22 cellular contexts compared by ENCODE assay signal in genomic region chr2:20304411-20304810, GRCh38. TPM values are rescaled to one million over a fixed set of nuclear protein-coding genes. Genes with fewer than 3 reads are reported as not detected.
DNase-seq lines count a peak whose midpoint lies in the region; ATAC-seq and TF ChIP-seq lines count a peak whose summit lies in the region.
"Had no signal": no experiment of that assay in that cellular context is flagged by ENCODE, and none has a peak within 500 bp of the region (broad histone marks: within the 10 kb centered on the region; RNA-seq: fewer than 3 reads in every experiment).

No MANE protein-coding gene starts in this region.

- no peaks in the 10 kb centered on the region for H3K9me2 ChIP-seq in GM23338 (ENCODE audit: insufficient read depth)

- no peaks in the 10 kb centered on the region for H3K27me3 ChIP-seq in osteoblast (ENCODE audit: insufficient read depth, low read length)
- no peaks in the 10 kb centered on the region for H3K27me3 ChIP-seq in GM23338 (ENCODE audit: insufficient read depth)
- H3K27me3 ChIP-seq: BE2C, suprapubic skin had no signal

- H3K36me3 ChIP-seq in SK-N-MC (ENCODE audit: insufficient read depth, low read length) (peaks cover 80% of the 10 kb centered on the region), osteoblast (ENCODE audit: insufficient read depth, low read length) (peaks cover 29% of the 10 kb centered on the region), GM23338 (ENCODE audit: insufficient read depth) (peaks cover 21% of the 10 kb centered on the region)

- TF ChIP-seq CTCF in epithelial cell of esophagus (IDR thresholded peaks at IDR 0.05; ENCODE audit: insufficient read depth, low read depth, low read length, missing control alignments) (no peak), osteoblast (IDR thresholded peaks at IDR 0.05; ENCODE audit: extremely low read depth, low read depth, low read length) (no peak), GM23338 (conservative IDR thresholded peaks at IDR 0.05; ENCODE audit: low read depth in 2 of 2) (no peak)

- no peak overlapping the region for H3K4me3 Mint-ChIP-seq in GM23338
- H3K4me3 Mint-ChIP-seq in activated naive CD4-positive, alpha-beta T cell treated with anti-CD3 and anti-CD28 coated beads, Interleukin-2, amount 10 ng/mL, durations not matched to agents 7 days and 5 days = no peak overlapping the region
- H3K4me3 Mint-ChIP-seq: activated naive CD8-positive, alpha-beta T cell treated with anti-CD3 and anti-CD28 coated beads, Interleukin-2, amount 50 U/mL, for 24 hours; activated T-cell treated with anti-CD3 and anti-CD28 coated beads, Interleukin-2, amount 50 U/mL, for 24 hours had no signal

- peak overlapping the region; percentile 26 for H3K4me2 ChIP-seq in osteoblast (ENCODE audit: insufficient read depth, low read length)
- no peak overlapping the region for H3K4me2 ChIP-seq in GM23338

- H3K9me3 Mint-ChIP-seq in GM23338 = no peaks in the 10 kb centered on the region; the same call in 2 of the 3 replicates
- H3K9me3 Mint-ChIP-seq in activated naive CD4-positive, alpha-beta T cell treated with anti-CD3 and anti-CD28 coated beads, Interleukin-2, amount 10 ng/mL, durations not matched to agents 7 days and 5 days = no peaks in the 10 kb centered on the region
- H3K9me3 Mint-ChIP-seq: activated naive CD8-positive, alpha-beta T cell treated with anti-CD3 and anti-CD28 coated beads, Interleukin-2, amount 50 U/mL, for 24 hours; activated T-cell treated with anti-CD3 and anti-CD28 coated beads, Interleukin-2, amount 50 U/mL, for 24 hours had no signal

- H3K27ac ChIP-seq in SK-N-MC = peak overlapping the region; percentile 45
- peak overlapping the region; percentile 29 for H3K27ac ChIP-seq in osteoblast (ENCODE audit: low read depth, low read length)
- no peak overlapping the region for H3K27ac ChIP-seq in GM23338 (ENCODE audit: low read depth)
- H3K27ac ChIP-seq: coronary artery, suprapubic skin had no signal

- peaks cover 3% of the 10 kb centered on the region; the same call in 1 of the 3 replicates for H3K4me1 Mint-ChIP-seq in GM23338
- no peaks in the 10 kb centered on the region for H3K4me1 Mint-ChIP-seq in activated naive CD4-positive, alpha-beta T cell treated with anti-CD3 and anti-CD28 coated beads, Interleukin-2, amount 10 ng/mL, durations not matched to agents 7 days and 5 days

- CTCF ChIA-PET in activated naive CD4-positive, alpha-beta T cell treated with anti-CD3 and anti-CD28 coated beads, Interleukin-2, amount 10 ng/mL, durations not matched to agents 7 days and 5 days (lab: Charles Lee) = interaction anchor here (0.8 to 2.0 kb wide), 3 partner anchors 13 to 21 kb away, joined by 4 to 5 read pairs (median 4); no protein-coding TSS in a partner anchor

- no peak overlapping the region for H3K27ac Mint-ChIP-seq in GM23338
- H3K27ac Mint-ChIP-seq in activated naive CD4-positive, alpha-beta T cell treated with anti-CD3 and anti-CD28 coated beads, Interleukin-2, amount 10 ng/mL, durations not matched to agents 7 days and 5 days = no peak overlapping the region
- H3K27ac Mint-ChIP-seq: activated naive CD8-positive, alpha-beta T cell treated with anti-CD3 and anti-CD28 coated beads, Interleukin-2, amount 50 U/mL, for 24 hours had no signal

- H3K9me3 ChIP-seq in SK-N-MC (ENCODE audit: low read depth, low read length) (no peaks in the 10 kb centered on the region), osteoblast (ENCODE audit: low read depth, low read length) (no peaks in the 10 kb centered on the region)
- H3K9me3 ChIP-seq: BE2C, HAP-1, suprapubic skin had no signal

- H3K4me1 ChIP-seq in osteoblast (ENCODE audit: insufficient read depth, low read length) = peaks cover 26% of the 10 kb centered on the region
- H3K4me1 ChIP-seq in GM23338 (ENCODE audit: insufficient read depth) = no peaks in the 10 kb centered on the region
- H3K4me1 ChIP-seq: BE2C, suprapubic skin had no signal

- H4K20me1 ChIP-seq in osteoblast (ENCODE audit: insufficient read depth, low read length) = peaks cover 11% of the 10 kb centered on the region
- H4K20me1 ChIP-seq in GM23338 (replicated peaks; ENCODE audit: insufficient read depth) = peaks cover 3% of the 10 kb centered on the region

- peaks cover 65% of the 10 kb centered on the region for H3K36me3 Mint-ChIP-seq in GM23338 (ENCODE audit: low read depth)
- H3K36me3 Mint-ChIP-seq in activated naive CD4-positive, alpha-beta T cell treated with anti-CD3 and anti-CD28 coated beads, Interleukin-2, amount 10 ng/mL, durations not matched to agents 7 days and 5 days = peaks cover 48% of the 10 kb centered on the region

- no peak for ATAC-seq in GM23338
- ATAC-seq: activated naive CD8-positive, alpha-beta T cell treated with anti-CD3 and anti-CD28 coated beads, Interleukin-2, amount 50 U/mL, for 24 hours; left colon; sciatic nerve had no signal

- DNase-seq in EL (peak; percentile 86), SK-N-MC (ENCODE audit: low read depth, low spot score) (no peak), epithelial cell of esophagus (ENCODE audit: low read depth) (peak; percentile 27), osteoblast (ENCODE audit: insufficient read length, low spot score, missing footprints) (peak; percentile 77), GM23338 (ENCODE audit: low spot score) (no peak), NCI-H82 treated with DMSO at 0.1 percent for 48 hours (lab: John Stamatoyannopoulos, UW; ENCODE audit: unreplicated experiment) (no peak), NCI-H524 treated with DMSO at 0.1 percent for 48 hours (lab: John Stamatoyannopoulos, UW) (no peak)
- DNase-seq in activated naive CD4-positive, alpha-beta T cell treated with anti-CD3 and anti-CD28 coated beads, Interleukin-2, amount 10 ng/mL, durations not matched to agents 7 days and 5 days = no peak
- DNase-seq: activated CD4-positive, alpha-beta T cell treated with anti-CD3 and anti-CD28 coated beads, Interleukin-2, amount 50 U/mL, for 4 hours; activated naive CD8-positive, alpha-beta T cell treated with anti-CD3 and anti-CD28 coated beads, Interleukin-2, amount 50 U/mL, for 24 hours; activated T-cell treated with anti-CD3 and anti-CD28 coated beads, Interleukin-2, amount 50 U/mL, for 24 hours; BE2C; hippocampal formation; left colon; NCI-H2081 treated with DMSO at 0.1 percent for 48 hours; NCI-H69; occipital lobe; stimulated activated CD4-positive, alpha-beta T cell treated with anti-CD3 and anti-CD28 coated beads, Interleukin-4, amount 100 ng/mL, for 1 hour had no signal

- no peaks in the 10 kb centered on the region for H3F3A ChIP-seq in GM23338 (replicated peaks; ENCODE audit: low read depth)

- peaks cover 70% of the 10 kb centered on the region for H3K79me2 ChIP-seq in osteoblast (ENCODE audit: insufficient read depth, low read length)
- peaks cover 88% of the 10 kb centered on the region for H3K79me2 ChIP-seq in GM23338 (replicated peaks; ENCODE audit: insufficient read depth)

- no peak overlapping the region for H3K4me3 ChIP-seq in SK-N-MC
- H3K4me3 ChIP-seq in epithelial cell of esophagus (ENCODE audit: low read length) = no peak overlapping the region
- no peak overlapping the region for H3K4me3 ChIP-seq in osteoblast (ENCODE audit: insufficient read depth, low read length)
- no peak overlapping the region for H3K4me3 ChIP-seq in GM23338
- H3K4me3 ChIP-seq: coronary artery, HAP-1, suprapubic skin had no signal

- peaks cover 6% of the 10 kb centered on the region for H3K27me3 Mint-ChIP-seq in GM23338 (ENCODE audit: insufficient read depth, low read depth, poor library complexity)
- H3K27me3 Mint-ChIP-seq in activated naive CD4-positive, alpha-beta T cell treated with anti-CD3 and anti-CD28 coated beads, Interleukin-2, amount 10 ng/mL, durations not matched to agents 7 days and 5 days = no peaks in the 10 kb centered on the region
- H3K27me3 Mint-ChIP-seq: activated naive CD8-positive, alpha-beta T cell treated with anti-CD3 and anti-CD28 coated beads, Interleukin-2, amount 50 U/mL, for 24 hours; activated T-cell treated with anti-CD3 and anti-CD28 coated beads, Interleukin-2, amount 50 U/mL, for 24 hours had no signal

- H3K9ac ChIP-seq in SK-N-MC (ENCODE audit: insufficient read length) = no peak overlapping the region

- H2AFZ ChIP-seq in osteoblast (ENCODE audit: low read length) (no peak overlapping the region), GM23338 (no peak overlapping the region)

TF ChIP-seq in GM23338, 12 proteins besides CTCF, POLR2A, EP300 and RAD21 (continues in another document):
- TF ChIP-seq ZNF331 (CRISPR knock-in tag; IDR thresholded peaks at IDR 0.05; ENCODE audit: low read depth) = no peak
- no peak for TF ChIP-seq EZH2phosphoT487 (IDR thresholded peaks at IDR 0.05; ENCODE audit: unreplicated experiment)
- no peak for TF ChIP-seq POLR2AphosphoS5 (IDR thresholded peaks at IDR 0.05; ENCODE audit: low read depth)
- no peak for TF ChIP-seq JUNB (IDR thresholded peaks at IDR 0.05; ENCODE audit: unreplicated experiment)
- TF ChIP-seq CREB1 (CRISPR knock-in tag; IDR thresholded peaks at IDR 0.05; ENCODE audit: low read depth) = no peak
- no peak for TF ChIP-seq ZNF114 (CRISPR knock-in tag; IDR thresholded peaks at IDR 0.05)
- TF ChIP-seq ETS1 (IDR thresholded peaks at IDR 0.05) = no peak
- no peak for TF ChIP-seq NANOG (IDR thresholded peaks at IDR 0.05; ENCODE audit: borderline replicate concordance)
- TF ChIP-seq EZH2 (IDR thresholded peaks at IDR 0.05; ENCODE audit: low read depth, unreplicated experiment) = no peak
- TF ChIP-seq STAT1 (IDR thresholded peaks at IDR 0.05; ENCODE audit: unreplicated experiment) = no peak

RNA-seq across cellular contexts. Expression of gene PUM2, which starts 46.2 kb away (rescaled TPM):
- 44.2 and 45.2 TPM in 2 replicates for total RNA-seq in osteoblast
- 84.2 and 94.1 TPM in 2 replicates for total RNA-seq in GM23338 (2014; rRNA removed; shearing (Covaris generic))
- polyA plus RNA-seq in GM23338 (2016; fragmentation: Nextera tagmentation; extraction: Ambion mirVana) = 27.8 and 29.9 TPM in 2 replicates

Comparison
In these comparisons a context has a peak if more than half of its experiments do, and no peak if none do; other contexts are left out.
1. DNase-seq: peak in EL (single experiment), epithelial cell of esophagus (single experiment) and osteoblast (single experiment); none in SK-N-MC (single experiment), GM23338 (single experiment), NCI-H82 treated with DMSO at 0.1 percent for 48 hours (single experiment), NCI-H524 treated with DMSO at 0.1 percent for 48 hours (single experiment) and activated naive CD4-positive, alpha-beta T cell treated with anti-CD3 and anti-CD28 coated beads, Interleukin-2, amount 10 ng/mL, durations not matched to agents 7 days and 5 days (single experiment).